Comparison of ENCODE assay signal across 8 cellular contexts in the genomic region with DNA sequence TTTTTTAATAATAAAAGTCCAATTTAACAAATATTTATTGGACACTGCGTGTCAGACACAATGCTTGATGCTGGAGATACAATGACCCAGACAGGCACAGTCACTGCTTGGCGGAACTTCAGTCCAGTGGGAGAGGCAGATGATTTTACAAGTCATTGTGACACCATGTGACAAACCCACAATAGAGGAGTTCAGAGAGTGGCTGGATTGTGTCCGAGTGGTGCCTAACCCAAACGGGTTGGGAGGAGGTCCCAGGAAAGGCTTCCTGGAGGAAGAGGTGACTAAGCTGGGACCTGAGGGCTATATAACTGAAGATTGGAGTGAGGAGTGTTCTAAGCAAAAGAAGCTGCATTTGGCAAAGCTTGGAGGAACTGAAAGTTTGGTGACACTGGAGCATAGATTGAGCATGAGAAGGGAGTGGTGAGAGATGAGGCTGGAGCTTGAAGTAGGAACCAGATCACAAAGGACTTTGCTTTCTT. TPM values are rescaled to one million over a fixed set of nuclear protein-coding genes. Genes with fewer than 3 reads are reported as not detected.
A peak's percentile ranks its signal among the peaks of the same experiment; 100 is the strongest.
DNase-seq lines count a peak whose midpoint lies in the region; ATAC-seq, FAIRE-seq and TF ChIP-seq lines count a peak whose summit lies in the region.

No MANE protein-coding gene starts in this region.

- TF ChIP-seq CTCF in A549 (IDR thresholded peaks at IDR 0.05) (no peak), tibial artery (IDR thresholded peaks at IDR 0.05) (no peak)

- FAIRE-seq in A549 (lab: Jason Lieb, UNC), result no peak

- H3K9me3 Mint-ChIP-seq in T-cell, result no peaks in the 10 kb centered on the region

- peak overlapping the region; percentile 53 to 91 for H3K27ac Mint-ChIP-seq in T-cell

- H3K36me3 ChIP-seq in tibial artery, result no peaks in the 10 kb centered on the region

- peak overlapping the region in 1 of 3 donors; percentile 49 for H3K4me3 Mint-ChIP-seq in T-cell

- H3K9me3 ChIP-seq in A549 (no peaks in the 10 kb centered on the region), right cardiac atrium (ENCODE audit: control insufficient read depth, low read length) (no peaks in the 10 kb centered on the region), tibial artery (no peaks in the 10 kb centered on the region)

- TF ChIP-seq POLR2A in A549 (IDR thresholded peaks at IDR 0.05; ENCODE audit: low read length), result no peak

- WGBS in A549 (ENCODE audit: missing lambda C conversion rate), result 60% methylated on average over 4 of the region's 4 CpGs
- WGBS in right cardiac atrium, result 39% methylated on average over 4 of the region's 4 CpGs

- ATAC-seq in A549 (peak; percentile 43 to 74), GM21576 (IDR thresholded peaks at IDR 0.05; ENCODE audit: unreplicated experiment) (peak; percentile 49), T-cell (replicated peaks in 1 of 4) (no peak), right cardiac atrium (peak; percentile 90 to 96)

- TF ChIP-seq EP300 in A549 (IDR thresholded peaks at IDR 0.05), result no peak

- peak overlapping the region; percentile 5; the same call in 1 of the 3 replicates for H3K4me2 ChIP-seq in A549

- H3K36me3 Mint-ChIP-seq in T-cell, result peaks cover 8% of the 10 kb centered on the region

- DNase-seq in A549 (ENCODE audit: low read depth in 1 of 2, low spot score in 1 of 2) (peak in 1 of 2 experiments; percentile 52), T-cell (no peak), right cardiac atrium (peak; percentile 52 to 65 (median 61)), tibial artery (peak; percentile 72 to 79), NCI-H748 treated with DMSO at 0.1 percent for 48 hours (lab: John Stamatoyannopoulos, UW) (no peak), retina (no peak), NCI-H1930 (lab: John Stamatoyannopoulos, UW) (no peak)

- H3K4me1 Mint-ChIP-seq in T-cell, result peaks cover 89 to 93% (median 90%) of the 10 kb centered on the region in 3 donors

- intact Hi-C loops in right cardiac atrium (cut with DNase I), result no loop called here
- intact Hi-C loops in tibial artery (cut with DNase I; ENCODE audit: low total_unique reads), result no loop called here

- POLR2A ChIA-PET in A549 (lab: Yijun Ruan, JAX) (no interaction called here), T-cell (lab: Charles Lee) (interaction anchor here (0.6 to 0.7 kb wide), 2 partner anchors 12 to 1933 kb away, joined by 4 to 6 read pairs; no protein-coding TSS in a partner anchor)

- CTCF ChIA-PET in A549 (lab: Yijun Ruan, JAX) (interaction anchor here (0.8 to 1.6 kb wide), 3 partner anchors 11 to 77 kb away, joined by 3 to 5 read pairs (median 4); no protein-coding TSS in a partner anchor), T-cell (lab: Charles Lee) (no interaction called here)

- H3K27me3 ChIP-seq in right cardiac atrium (ENCODE audit: control insufficient read depth, insufficient read depth) (no peaks in the 10 kb centered on the region), tibial artery (no peaks in the 10 kb centered on the region)

- H3K27ac ChIP-seq in A549 (0 out of 6 replicates have a peak overlapping the region, but pooled peaks of 1 of the 2 experiments have one; percentile 4), right cardiac atrium (ENCODE audit: low read length) (no peak overlapping the region), tibial artery (peak overlapping the region; percentile 73 to 77)

- H3K4me1 ChIP-seq in A549 (peaks cover 10% of the 10 kb centered on the region; the same call in 2 of the 3 replicates), right cardiac atrium (ENCODE audit: control insufficient read depth, insufficient read depth, low read length) (no peaks in the 10 kb centered on the region), tibial artery (peaks cover 0 to 49% (median 18%) of the 10 kb centered on the region in 4 donors)

- no peak overlapping the region for H3K4me3 ChIP-seq in A549
- H3K4me3 ChIP-seq in right cardiac atrium (ENCODE audit: low read length), result no peak overlapping the region
- H3K4me3 ChIP-seq in tibial artery, result peak overlapping the region in 1 of 2 donors; percentile 10

- H3K27me3 Mint-ChIP-seq in T-cell, result no peaks in the 10 kb centered on the region

- TF ChIP-seq RAD21 in A549 (conservative IDR thresholded peaks at IDR 0.05 in 1 of 2, IDR thresholded peaks at IDR 0.05 in 1 of 2), result no peak

TF ChIP-seq in A549, 52 proteins besides CTCF, POLR2A, EP300 and RAD21:
- TF ChIP-seq MAX (IDR thresholded peaks at IDR 0.05) (no peak), RFX5 (IDR thresholded peaks at IDR 0.05) (no peak), HEYL (CRISPR knock-in tag; IDR thresholded peaks at IDR 0.05) (no peak), EHF (CRISPR knock-in tag; IDR thresholded peaks at IDR 0.05) (no peak), CBX2 (IDR thresholded peaks at IDR 0.05; ENCODE audit: borderline replicate concordance, low read depth) (no peak), MAZ (IDR thresholded peaks at IDR 0.05; ENCODE audit: borderline replicate concordance, low read depth, low read length) (no peak), NFE2L2 (conservative IDR thresholded peaks at IDR 0.05; ENCODE audit: low read length) (no peak), GATA3 (IDR thresholded peaks at IDR 0.05; ENCODE audit: borderline replicate concordance) (no peak), PHF8 (IDR thresholded peaks at IDR 0.05; ENCODE audit: borderline replicate concordance, low read depth) (no peak), TP53 (CRISPR knock-in tag; IDR thresholded peaks at IDR 0.05) (no peak), RCOR1 (IDR thresholded peaks at IDR 0.05; ENCODE audit: low read depth, low read length) (no peak), BHLHE40 (IDR thresholded peaks at IDR 0.05; ENCODE audit: low read depth, low read length) (no peak)
- TF ChIP-seq, protein P1, sequence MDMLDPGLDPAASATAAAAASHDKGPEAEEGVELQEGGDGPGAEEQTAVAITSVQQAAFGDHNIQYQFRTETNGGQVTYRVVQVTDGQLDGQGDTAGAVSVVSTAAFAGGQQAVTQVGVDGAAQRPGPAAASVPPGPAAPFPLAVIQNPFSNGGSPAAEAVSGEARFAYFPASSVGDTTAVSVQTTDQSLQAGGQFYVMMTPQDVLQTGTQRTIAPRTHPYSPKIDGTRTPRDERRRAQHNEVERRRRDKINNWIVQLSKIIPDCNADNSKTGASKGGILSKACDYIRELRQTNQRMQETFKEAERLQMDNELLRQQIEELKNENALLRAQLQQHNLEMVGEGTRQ (IDR thresholded peaks at IDR 0.05), result no peak

RNA-seq across cellular contexts. Expression of gene CRTC3, which starts 41.4 kb away (rescaled TPM):
- polyA plus RNA-seq in A549 (2011; rRNA removed), result 28.6 and 30.5 TPM in 2 replicates
- 14.9 and 19.7 TPM in 2 replicates for polyA plus RNA-seq in A549 (2012; cell fraction: cytosol; rRNA removed)
- polyA plus RNA-seq in A549 (2012; cell fraction: nucleus; rRNA removed), result 40.7 and 45.9 TPM in 2 replicates
- polyA plus RNA-seq in A549 (2017; fragmentation: RNase III; extraction: RNeasy Plus Mini Kit Qiagen cat#74134 plus additional on column Dnase treatment), result 17.5 to 20.1 TPM (median 18.2 TPM) in 3 replicates
- polyA minus RNA-seq in A549 (2011; rRNA and poly(A)+ RNA removed), result 34.3 and 36.2 TPM in 2 replicates
- 100 to 1,000 TPM in 1 of 5 donors, 10 to 100 TPM in 4; 88.3 to 119 (median 89.1) TPM for total RNA-seq in T-cell
- 10 to 100 TPM; 27.2 to 35.5 (median 30.6) TPM for total RNA-seq in right cardiac atrium
- 15.1 TPM for polyA plus RNA-seq in right cardiac atrium

Comparison
In these comparisons a context has a peak if more than half of its experiments do, and no peak if none do; other contexts are left out.
1. ATAC-seq: peak in A549 (2 of 2), GM21576 (single experiment) and right cardiac atrium (2 of 2); none in T-cell (0 of 4).
2. DNase-seq: peak in right cardiac atrium (3 of 3) and tibial artery (2 of 2); none in T-cell (0 of 34), NCI-H748 treated with DMSO at 0.1 percent for 48 hours (single experiment), retina (single experiment) and NCI-H1930 (0 of 2).